8 cellular contexts compared by ENCODE assay signal in genomic region chr22:24208012-24208749, GRCh38. TPM values are rescaled to one million over a fixed set of nuclear protein-coding genes. Genes with fewer than 3 reads are reported as not detected.
A peak's percentile ranks its signal among the peaks of the same experiment; 100 is the strongest.
DNase-seq lines count a peak whose midpoint lies in the region; ATAC-seq and TF ChIP-seq lines count a peak whose summit lies in the region.

No MANE protein-coding gene starts in this region.

- H3K79me2 ChIP-seq in OCI-LY7 (ENCODE audit: insufficient read depth, low read depth, low read length), result no peaks in the 10 kb centered on the region

- H3K4me3 ChIP-seq in OCI-LY7 (ENCODE audit: low read depth, low read length, poor library complexity, severe bottlenecking) (no peak overlapping the region), colonic mucosa (no peak overlapping the region), vagina (no peak overlapping the region)

- no peaks in the 10 kb centered on the region for H3K27me3 ChIP-seq in colonic mucosa
- no peaks in the 10 kb centered on the region for H3K27me3 ChIP-seq in vagina

- ATAC-seq in GM21786 (IDR thresholded peaks at IDR 0.05; ENCODE audit: unreplicated experiment) (no peak), GM21528 (IDR thresholded peaks at IDR 0.05; ENCODE audit: low FRiP score, unreplicated experiment) (no peak)

- intact Hi-C loops in OCI-LY7 (cut with micrococcal nuclease; ENCODE audit: unreplicated experiment) (no loop called here), colonic mucosa (cut with DNase I) (no loop called here), vagina (cut with DNase I) (no loop called here)

- H3K27ac ChIP-seq in OCI-LY7 (ENCODE audit: low read depth, low read length, poor library complexity, severe bottlenecking), result no peak overlapping the region
- peak overlapping the region; percentile 64 for H3K27ac ChIP-seq in colonic mucosa
- peak overlapping the region; percentile 85 for H3K27ac ChIP-seq in vagina

- CTCF ChIA-PET in OCI-LY7 (lab: Charles Lee; ENCODE audit: unreplicated experiment), result no interaction called here

- POLR2A ChIA-PET in OCI-LY7 (lab: Charles Lee), result no interaction called here

- H3K9me3 ChIP-seq in OCI-LY7 (ENCODE audit: low read length) (peaks cover 11% of the 10 kb centered on the region; the same call in 1 of the 2 replicates), colonic mucosa (no peaks in the 10 kb centered on the region), vagina (no peaks in the 10 kb centered on the region)

- TF ChIP-seq POLR2A in vagina (IDR thresholded peaks at IDR 0.05), result no peak

- H3K9ac ChIP-seq in colonic mucosa (ENCODE audit: low read depth in 2 of 2, low read length in 2 of 2), result peak overlapping the region in 1 of 2 donors; percentile 19

- H3K36me3 ChIP-seq in OCI-LY7 (ENCODE audit: insufficient read depth, low read length), result no peaks in the 10 kb centered on the region
- H3K36me3 ChIP-seq in colonic mucosa, result no peaks in the 10 kb centered on the region
- H3K36me3 ChIP-seq in vagina, result no peaks in the 10 kb centered on the region

- H3K4me1 ChIP-seq in OCI-LY7 (ENCODE audit: insufficient read depth, low read length, poor library complexity, severe bottlenecking) (peaks cover 15% of the 10 kb centered on the region), colonic mucosa (peaks cover 11% of the 10 kb centered on the region), vagina (peaks cover 33% of the 10 kb centered on the region)

- H3K4me2 ChIP-seq in OCI-LY7 (ENCODE audit: low read length), result no peak overlapping the region

- BruUV-seq in OCI-LY7 (replicated peaks; lab: Mats Ljungman, UMichigan), result no TSS peak

- no peaks in the 10 kb centered on the region for H4K20me1 ChIP-seq in OCI-LY7 (ENCODE audit: insufficient read depth, low read length)

- H2AFZ ChIP-seq in OCI-LY7 (ENCODE audit: low read length), result peak overlapping the region; percentile 81

- DNase-seq in Daoy (ENCODE audit: low read depth) (peak; percentile 86), OCI-LY7 (ENCODE audit: low spot score) (no peak), colonic mucosa (no peak), lung microvascular endothelial cell (ENCODE audit: low read depth in 2 of 2) (peak; percentile 92 to 98), vagina (ENCODE audit: extremely low spot score in 2 of 2) (no peak)
- no peak for DNase-seq in stimulated activated CD4-positive, alpha-beta T cell treated with anti-CD3 and anti-CD28 coated beads, Interleukin-1b, Interleukin-23, amount 100 ng/mL, for 48 hours

- H3K9me2 ChIP-seq in OCI-LY7 (ENCODE audit: insufficient read depth, low read length), result no peaks in the 10 kb centered on the region

- no peak for TF ChIP-seq CTCF in OCI-LY7 (conservative IDR thresholded peaks at IDR 0.05; ENCODE audit: low read length)
- no peak for TF ChIP-seq CTCF in colonic mucosa (IDR thresholded peaks at IDR 0.05)
- TF ChIP-seq CTCF in vagina (IDR thresholded peaks at IDR 0.05), result no peak

RNA-seq across cellular contexts. Expression of gene SUSD2, which starts 26.9 kb away (rescaled TPM):
- 0.29 TPM in 1 of 2 replicates, not detected in the other for total RNA-seq in Daoy (2014; rRNA removed; shearing (Covaris generic))
- 0.41 and 0.54 TPM in 2 replicates for total RNA-seq in OCI-LY7 (2014; rRNA removed; shearing (Covaris generic))
- total RNA-seq in OCI-LY7 (2022), result 0.38 and 0.39 TPM in 2 replicates
- total RNA-seq in colonic mucosa, result 1 to 10 TPM; 1.2 to 2.4 TPM
- 0.20 and 0.22 TPM in 2 replicates for total RNA-seq in lung microvascular endothelial cell
- total RNA-seq in vagina, result 9.1 TPM

RNA-seq across cellular contexts. Expression of gene GGT5, which starts 36.7 kb away (rescaled TPM):
- total RNA-seq in Daoy (2014; rRNA removed; shearing (Covaris generic)), result not detected in 2 replicates
- total RNA-seq in OCI-LY7 (2014; rRNA removed; shearing (Covaris generic)), result 0.06 and 0.10 TPM in 2 replicates
- not detected in 2 replicates for total RNA-seq in OCI-LY7 (2022)
- total RNA-seq in colonic mucosa, result 1 to 10 TPM; 2.6 to 3.7 TPM
- 1.8 and 7.4 TPM in 2 replicates for total RNA-seq in lung microvascular endothelial cell
- total RNA-seq in vagina, result 61.4 TPM

Comparison
In these comparisons a context has a peak if more than half of its experiments do, and no peak if none do; other contexts are left out.
1. DNase-seq: peak in Daoy (single experiment) and lung microvascular endothelial cell (2 of 2); none in OCI-LY7 (single experiment), colonic mucosa (single experiment), vagina (0 of 2) and stimulated activated CD4-positive, alpha-beta T cell treated with anti-CD3 and anti-CD28 coated beads, Interleukin-1b, Interleukin-23, amount 100 ng/mL, for 48 hours (single experiment).